Comparison of ENCODE assay signal across 9 cellular contexts in genomic region chrX:13051529-13052172, GRCh38. TPM values are rescaled to one million over a fixed set of nuclear protein-coding genes. Genes with fewer than 3 reads are reported as not detected.
DNase-seq lines count a peak whose midpoint lies in the region; ATAC-seq and TF ChIP-seq lines count a peak whose summit lies in the region.
"Had no signal": no experiment of that assay in that cellular context is flagged by ENCODE, and none has a peak within 500 bp of the region (broad histone marks: within the 10 kb centered on the region; RNA-seq: fewer than 3 reads in every experiment).

No MANE protein-coding gene starts in this region.

- ATAC-seq in activated T-cell treated with anti-CD3 and anti-CD28 coated beads, Interleukin-2, amount 50 U/mL, for 4 hours, result peak; percentile 84 to 86
- ATAC-seq in HG03108 (IDR thresholded peaks at IDR 0.05; ENCODE audit: unreplicated experiment), result peak; percentile 64
- ATAC-seq in stimulated activated naive B cell treated with anti-CD40 and anti-IgM and Interleukin-4, amounts not matched to agents 10 μg/mL and 1 μg/mL and 100 μg/mL, for 72 hours (replicated peaks), result peak; percentile 82 to 84

- H3K9me3 ChIP-seq in vagina (no peaks in the 10 kb centered on the region), ascending aorta (no peaks in the 10 kb centered on the region), SJCRH30 (replicated peaks) (0 out of 2 replicates have a peak, but pooled peaks cover 4% of the 10 kb centered on the region)

- H3K27ac ChIP-seq in vagina, result no peak overlapping the region
- H3K27ac ChIP-seq in ascending aorta, result no peak overlapping the region
- H3K27ac ChIP-seq in SJCRH30, result no peak overlapping the region
- H3K27ac ChIP-seq: C4-2B had no signal

- H3K4me3 Mint-ChIP-seq in activated T-cell treated with anti-CD3 and anti-CD28 coated beads, Interleukin-2, amount 50 U/mL, for 4 hours, result peak overlapping the region; percentile 49
- peak overlapping the region; percentile 36 for H3K4me3 Mint-ChIP-seq in activated naive CD4-positive, alpha-beta T cell treated with anti-CD3 and anti-CD28 coated beads for 36 hours
- no peak overlapping the region for H3K4me3 Mint-ChIP-seq in stimulated activated naive B cell treated with anti-CD40 and anti-IgM and Interleukin-4, amounts not matched to agents 10 μg/mL and 1 μg/mL and 100 μg/mL, for 72 hours

- intact Hi-C loops in activated naive CD4-positive, alpha-beta T cell treated with anti-CD3 and anti-CD28 coated beads for 36 hours (cut with micrococcal nuclease), result loop anchor here (1.0 to 5.0 kb wide), 11 partner anchors 24 to 976 kb away; partner anchors contain the start of genes GEMIN8 and TMSB4X
- intact Hi-C loops in vagina (cut with DNase I) (no loop called here), ascending aorta (cut with DNase I) (no loop called here)

- H3K4me1 Mint-ChIP-seq in activated T-cell treated with anti-CD3 and anti-CD28 coated beads, Interleukin-2, amount 50 U/mL, for 4 hours (ENCODE audit: low read depth), result peaks cover 70% of the 10 kb centered on the region
- H3K4me1 Mint-ChIP-seq in activated naive CD4-positive, alpha-beta T cell treated with anti-CD3 and anti-CD28 coated beads for 36 hours (ENCODE audit: low read depth), result peaks cover 77% of the 10 kb centered on the region
- H3K4me1 Mint-ChIP-seq in stimulated activated naive B cell treated with anti-CD40 and anti-IgM and Interleukin-4, amounts not matched to agents 10 μg/mL and 1 μg/mL and 100 μg/mL, for 72 hours, result peaks cover 27 to 37% of the 10 kb centered on the region in 2 donors

- no peak for DNase-seq in activated T-cell treated with anti-CD3 and anti-CD28 coated beads, Interleukin-2, amount 50 U/mL, for 4 hours
- no peak for DNase-seq in activated T-cell treated with anti-CD3 and anti-CD28 coated beads, Interleukin-2, amount 50 U/mL, for 1 hour
- peak; percentile 43 for DNase-seq in activated naive CD4-positive, alpha-beta T cell treated with anti-CD3 and anti-CD28 coated beads for 36 hours
- DNase-seq in stimulated activated naive B cell treated with anti-CD40 and anti-IgM and Interleukin-4, amounts not matched to agents 10 μg/mL and 1 μg/mL and 100 μg/mL, for 72 hours, result no peak
- DNase-seq in vagina (ENCODE audit: extremely low spot score in 2 of 2) (no peak), ascending aorta (ENCODE audit: low spot score in 2 of 2) (no peak), SJCRH30 (no peak)

- H3K36me3 ChIP-seq in vagina (no peaks in the 10 kb centered on the region), ascending aorta (no peaks in the 10 kb centered on the region), SJCRH30 (no peaks in the 10 kb centered on the region)

- H3K27me3 ChIP-seq in vagina (no peaks in the 10 kb centered on the region), ascending aorta (no peaks in the 10 kb centered on the region), SJCRH30 (no peaks in the 10 kb centered on the region)

- H3K4me1 ChIP-seq in vagina (no peaks in the 10 kb centered on the region), ascending aorta (peaks cover 0 to 4% of the 10 kb centered on the region in 2 donors), SJCRH30 (peaks cover 15% of the 10 kb centered on the region)

- no peak for TF ChIP-seq POLR2A in vagina (IDR thresholded peaks at IDR 0.05)

- no peaks in the 10 kb centered on the region for H3K36me3 Mint-ChIP-seq in activated T-cell treated with anti-CD3 and anti-CD28 coated beads, Interleukin-2, amount 50 U/mL, for 4 hours (ENCODE audit: insufficient read depth)
- H3K36me3 Mint-ChIP-seq in activated naive CD4-positive, alpha-beta T cell treated with anti-CD3 and anti-CD28 coated beads for 36 hours (ENCODE audit: low read depth), result no peaks in the 10 kb centered on the region
- H3K36me3 Mint-ChIP-seq in stimulated activated naive B cell treated with anti-CD40 and anti-IgM and Interleukin-4, amounts not matched to agents 10 μg/mL and 1 μg/mL and 100 μg/mL, for 72 hours, result peaks cover 0 to 9% of the 10 kb centered on the region in 2 donors

- CTCF ChIA-PET in activated naive CD4-positive, alpha-beta T cell treated with anti-CD3 and anti-CD28 coated beads for 36 hours (lab: Charles Lee), result interaction anchor here (0.8 to 1.9 kb wide), 9 partner anchors 10 to 101 kb away, joined by 3 to 11 read pairs (median 4); no protein-coding TSS in a partner anchor

- peak overlapping the region; percentile 95 for H3K27ac Mint-ChIP-seq in activated naive CD4-positive, alpha-beta T cell treated with anti-CD3 and anti-CD28 coated beads for 36 hours
- peak overlapping the region; percentile 92 for H3K27ac Mint-ChIP-seq in stimulated activated naive B cell treated with anti-CD40 and anti-IgM and Interleukin-4, amounts not matched to agents 10 μg/mL and 1 μg/mL and 100 μg/mL, for 72 hours

- TF ChIP-seq CTCF in vagina (IDR thresholded peaks at IDR 0.05) (no peak), ascending aorta (IDR thresholded peaks at IDR 0.05) (no peak)

- H3K4me3 ChIP-seq in vagina (no peak overlapping the region), ascending aorta (no peak overlapping the region), SJCRH30 (no peak overlapping the region)

- no peaks in the 10 kb centered on the region for H3K27me3 Mint-ChIP-seq in activated T-cell treated with anti-CD3 and anti-CD28 coated beads, Interleukin-2, amount 50 U/mL, for 4 hours (ENCODE audit: low read depth)
- no peaks in the 10 kb centered on the region for H3K27me3 Mint-ChIP-seq in activated naive CD4-positive, alpha-beta T cell treated with anti-CD3 and anti-CD28 coated beads for 36 hours (ENCODE audit: low read depth)
- peaks cover 0 to 16% of the 10 kb centered on the region in 2 donors for H3K27me3 Mint-ChIP-seq in stimulated activated naive B cell treated with anti-CD40 and anti-IgM and Interleukin-4, amounts not matched to agents 10 μg/mL and 1 μg/mL and 100 μg/mL, for 72 hours

- no peaks in the 10 kb centered on the region for H3K9me3 Mint-ChIP-seq in activated T-cell treated with anti-CD3 and anti-CD28 coated beads, Interleukin-2, amount 50 U/mL, for 4 hours
- no peaks in the 10 kb centered on the region for H3K9me3 Mint-ChIP-seq in activated naive CD4-positive, alpha-beta T cell treated with anti-CD3 and anti-CD28 coated beads for 36 hours
- H3K9me3 Mint-ChIP-seq in stimulated activated naive B cell treated with anti-CD40 and anti-IgM and Interleukin-4, amounts not matched to agents 10 μg/mL and 1 μg/mL and 100 μg/mL, for 72 hours, result peaks cover 0 to 6% of the 10 kb centered on the region in 2 donors

RNA-seq across cellular contexts. Expression of gene FAM9C, which starts 7.2 kb away (rescaled TPM):
- total RNA-seq in activated T-cell treated with anti-CD3 and anti-CD28 coated beads, Interleukin-2, amount 50 U/mL, for 4 hours, result not detected
- total RNA-seq in activated naive CD4-positive, alpha-beta T cell treated with anti-CD3 and anti-CD28 coated beads for 36 hours, result not detected
- total RNA-seq in vagina (not detected), ascending aorta (not detected)
- 0.16 and 0.20 TPM in 2 replicates for total RNA-seq in SJCRH30 (2014; rRNA removed; shearing (Covaris generic))

Comparison
In these comparisons a context has a peak if more than half of its experiments do, and no peak if none do; other contexts are left out.
1. H3K4me3 Mint-ChIP-seq: peak in activated T-cell treated with anti-CD3 and anti-CD28 coated beads, Interleukin-2, amount 50 U/mL, for 4 hours (single experiment) and activated naive CD4-positive, alpha-beta T cell treated with anti-CD3 and anti-CD28 coated beads for 36 hours (single experiment); none in stimulated activated naive B cell treated with anti-CD40 and anti-IgM and Interleukin-4, amounts not matched to agents 10 μg/mL and 1 μg/mL and 100 μg/mL, for 72 hours (0 of 2).
2. Peak in every context shown above with its lines, with median percentiles within 50 percentile points of each other: ATAC-seq.